25 cellular contexts compared by ENCODE assay signal in genomic region chr11:73498343-73498742, GRCh38.
"Had no signal": no experiment of that assay in that cellular context is flagged by ENCODE, and none has a peak within 500 bp of the region (broad histone marks: within the 10 kb centered on the region; RNA-seq: fewer than 3 reads in every experiment).

No MANE protein-coding gene starts in this region.

- H3K9me3 ChIP-seq: pancreas, stomach, testis, thyroid gland had no signal

- H3K27me3 ChIP-seq: pancreas, stomach, testis, thyroid gland, transverse colon, upper lobe of right lung had no signal

- H3K4me1 ChIP-seq: pancreas, upper lobe of right lung had no signal

- H3K27me3 Mint-ChIP-seq: naive B cell; stimulated activated naive B cell treated with anti-CD40 and anti-IgM and Interleukin-4, amounts not matched to agents 10 μg/mL and 1 μg/mL and 100 μg/mL, for 72 hours had no signal

- H3K36me3 Mint-ChIP-seq: natural killer cell had no signal

- FAIRE-seq: pancreas, urothelium cell line had no signal

- H3K4me3 ChIP-seq: left ventricle myocardium inferior, lung, pancreas, psoas muscle, skin epidermis, stomach, testis, thyroid gland, transverse colon, upper lobe of right lung had no signal

- ATAC-seq: natural killer cell; pancreas; psoas muscle; sciatic nerve; stimulated activated naive B cell treated with anti-CD40 and anti-IgM and Interleukin-4, amounts not matched to agents 10 μg/mL and 1 μg/mL and 100 μg/mL, for 72 hours; stimulated activated naive CD8-positive, alpha-beta T cell treated with anti-CD3 and anti-CD28 coated beads, Interleukin-15, Interleukin-2, amounts not matched to agents 100 U/mL and 50 U/mL, for 24 hours; upper lobe of right lung had no signal

- H3K27ac Mint-ChIP-seq: mesothelial cell of epicardium; natural killer cell; stimulated activated naive B cell treated with anti-CD40 and anti-IgM and Interleukin-4, amounts not matched to agents 10 μg/mL and 1 μg/mL and 100 μg/mL, for 72 hours had no signal

- H3K36me3 ChIP-seq: left ventricle myocardium inferior, pancreas, stomach, thyroid gland, transverse colon, upper lobe of right lung had no signal

- H3K9me3 Mint-ChIP-seq: natural killer cell had no signal

- DNase-seq: hypothalamus; islet precursor cell; left ventricle myocardium inferior; mesendoderm; naive B cell; natural killer cell; nucleus accumbens; psoas muscle; stimulated activated CD4-positive, alpha-beta T cell treated with anti-CD3 and anti-CD28 coated beads, Interleukin-12 subunit alpha, Interleukin-12 subunit beta, amount 100 ng/mL, for 4 hours; stimulated activated CD4-positive, alpha-beta T cell treated with anti-CD3 and anti-CD28 coated beads, Interleukin-15, amount 100 ng/mL, for 24 hours; stimulated activated CD4-positive, alpha-beta T cell treated with anti-CD3 and anti-CD28 coated beads, Interleukin-2, amount 100 ng/mL, for 24 hours; stimulated activated CD4-positive, alpha-beta T cell treated with anti-CD3 and anti-CD28 coated beads, Interleukin-4, amount 100 ng/mL, for 1 hour; stimulated activated naive B cell treated with anti-CD40 and anti-IgM and Interleukin-4, amounts not matched to agents 10 μg/mL and 1 μg/mL and 100 μg/mL, for 72 hours; stimulated activated naive CD8-positive, alpha-beta T cell treated with anti-CD3 and anti-CD28 coated beads, Interleukin-15, Interleukin-2, amounts not matched to agents 100 U/mL and 50 U/mL, for 24 hours; stomach; testis; thyroid gland; transverse colon; upper lobe of right lung had no signal

- H3K4me3 Mint-ChIP-seq: mesothelial cell of epicardium; naive B cell; natural killer cell; stimulated activated naive B cell treated with anti-CD40 and anti-IgM and Interleukin-4, amounts not matched to agents 10 μg/mL and 1 μg/mL and 100 μg/mL, for 72 hours had no signal

- H3K27ac ChIP-seq: left ventricle myocardium inferior, pancreas, psoas muscle, skin epidermis, stomach, testis, thyroid gland, transverse colon, upper lobe of right lung had no signal
